ENCODE assay signal across 1 cellular context in genomic region chr20:33401042-33401921, GRCh38.
TF ChIP-seq lines count a peak whose summit lies in the region.

A gene with protein sequence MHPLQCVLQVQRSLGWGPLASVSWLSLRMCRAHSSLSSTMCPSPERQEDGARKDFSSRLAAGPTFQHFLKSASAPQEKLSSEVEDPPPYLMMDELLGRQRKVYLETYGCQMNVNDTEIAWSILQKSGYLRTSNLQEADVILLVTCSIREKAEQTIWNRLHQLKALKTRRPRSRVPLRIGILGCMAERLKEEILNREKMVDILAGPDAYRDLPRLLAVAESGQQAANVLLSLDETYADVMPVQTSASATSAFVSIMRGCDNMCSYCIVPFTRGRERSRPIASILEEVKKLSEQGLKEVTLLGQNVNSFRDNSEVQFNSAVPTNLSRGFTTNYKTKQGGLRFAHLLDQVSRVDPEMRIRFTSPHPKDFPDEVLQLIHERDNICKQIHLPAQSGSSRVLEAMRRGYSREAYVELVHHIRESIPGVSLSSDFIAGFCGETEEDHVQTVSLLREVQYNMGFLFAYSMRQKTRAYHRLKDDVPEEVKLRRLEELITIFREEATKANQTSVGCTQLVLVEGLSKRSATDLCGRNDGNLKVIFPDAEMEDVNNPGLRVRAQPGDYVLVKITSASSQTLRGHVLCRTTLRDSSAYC (minus strand): TSS chr20:33401519. CDS start chr20:33397064, 4,455 bp downstream.

TF ChIP-seq in HepG2, 621 proteins besides CTCF, POLR2A, EP300 and RAD21 (continued from another document and continues in another):
- TF ChIP-seq THYN1 (CRISPR knock-in tag; IDR thresholded peaks at IDR 0.05; ENCODE audit: borderline replicate concordance, low read depth) = peak; percentile 97
- peak; percentile 87; the same call in 1 of the 2 replicates for TF ChIP-seq ZNF253 (CRISPR knock-in tag; IDR thresholded peaks at IDR 0.05; ENCODE audit: borderline replicate concordance)
- TF ChIP-seq ZBTB38 (CRISPR knock-in tag; IDR thresholded peaks at IDR 0.05) = peak; percentile 97
- TF ChIP-seq, protein P1, sequence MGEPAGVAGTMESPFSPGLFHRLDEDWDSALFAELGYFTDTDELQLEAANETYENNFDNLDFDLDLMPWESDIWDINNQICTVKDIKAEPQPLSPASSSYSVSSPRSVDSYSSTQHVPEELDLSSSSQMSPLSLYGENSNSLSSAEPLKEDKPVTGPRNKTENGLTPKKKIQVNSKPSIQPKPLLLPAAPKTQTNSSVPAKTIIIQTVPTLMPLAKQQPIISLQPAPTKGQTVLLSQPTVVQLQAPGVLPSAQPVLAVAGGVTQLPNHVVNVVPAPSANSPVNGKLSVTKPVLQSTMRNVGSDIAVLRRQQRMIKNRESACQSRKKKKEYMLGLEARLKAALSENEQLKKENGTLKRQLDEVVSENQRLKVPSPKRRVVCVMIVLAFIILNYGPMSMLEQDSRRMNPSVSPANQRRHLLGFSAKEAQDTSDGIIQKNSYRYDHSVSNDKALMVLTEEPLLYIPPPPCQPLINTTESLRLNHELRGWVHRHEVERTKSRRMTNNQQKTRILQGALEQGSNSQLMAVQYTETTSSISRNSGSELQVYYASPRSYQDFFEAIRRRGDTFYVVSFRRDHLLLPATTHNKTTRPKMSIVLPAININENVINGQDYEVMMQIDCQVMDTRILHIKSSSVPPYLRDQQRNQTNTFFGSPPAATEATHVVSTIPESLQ (CRISPR knock-in tag; conservative IDR thresholded peaks at IDR 0.05) = peak; percentile 97; the same call in 1 of the 2 replicates
- TF ChIP-seq CREM (IDR thresholded peaks at IDR 0.05) = peak; percentile 85
- TF ChIP-seq CREM (CRISPR knock-in tag; IDR thresholded peaks at IDR 0.05) = peak; percentile 67; the same call in 1 of the 2 replicates
- peak; percentile 44 for TF ChIP-seq PCBP2 (optimal IDR thresholded peaks at IDR 0.05; ENCODE audit: low read depth, low read length, poor library complexity, severe bottlenecking)
- TF ChIP-seq, protein P2, sequence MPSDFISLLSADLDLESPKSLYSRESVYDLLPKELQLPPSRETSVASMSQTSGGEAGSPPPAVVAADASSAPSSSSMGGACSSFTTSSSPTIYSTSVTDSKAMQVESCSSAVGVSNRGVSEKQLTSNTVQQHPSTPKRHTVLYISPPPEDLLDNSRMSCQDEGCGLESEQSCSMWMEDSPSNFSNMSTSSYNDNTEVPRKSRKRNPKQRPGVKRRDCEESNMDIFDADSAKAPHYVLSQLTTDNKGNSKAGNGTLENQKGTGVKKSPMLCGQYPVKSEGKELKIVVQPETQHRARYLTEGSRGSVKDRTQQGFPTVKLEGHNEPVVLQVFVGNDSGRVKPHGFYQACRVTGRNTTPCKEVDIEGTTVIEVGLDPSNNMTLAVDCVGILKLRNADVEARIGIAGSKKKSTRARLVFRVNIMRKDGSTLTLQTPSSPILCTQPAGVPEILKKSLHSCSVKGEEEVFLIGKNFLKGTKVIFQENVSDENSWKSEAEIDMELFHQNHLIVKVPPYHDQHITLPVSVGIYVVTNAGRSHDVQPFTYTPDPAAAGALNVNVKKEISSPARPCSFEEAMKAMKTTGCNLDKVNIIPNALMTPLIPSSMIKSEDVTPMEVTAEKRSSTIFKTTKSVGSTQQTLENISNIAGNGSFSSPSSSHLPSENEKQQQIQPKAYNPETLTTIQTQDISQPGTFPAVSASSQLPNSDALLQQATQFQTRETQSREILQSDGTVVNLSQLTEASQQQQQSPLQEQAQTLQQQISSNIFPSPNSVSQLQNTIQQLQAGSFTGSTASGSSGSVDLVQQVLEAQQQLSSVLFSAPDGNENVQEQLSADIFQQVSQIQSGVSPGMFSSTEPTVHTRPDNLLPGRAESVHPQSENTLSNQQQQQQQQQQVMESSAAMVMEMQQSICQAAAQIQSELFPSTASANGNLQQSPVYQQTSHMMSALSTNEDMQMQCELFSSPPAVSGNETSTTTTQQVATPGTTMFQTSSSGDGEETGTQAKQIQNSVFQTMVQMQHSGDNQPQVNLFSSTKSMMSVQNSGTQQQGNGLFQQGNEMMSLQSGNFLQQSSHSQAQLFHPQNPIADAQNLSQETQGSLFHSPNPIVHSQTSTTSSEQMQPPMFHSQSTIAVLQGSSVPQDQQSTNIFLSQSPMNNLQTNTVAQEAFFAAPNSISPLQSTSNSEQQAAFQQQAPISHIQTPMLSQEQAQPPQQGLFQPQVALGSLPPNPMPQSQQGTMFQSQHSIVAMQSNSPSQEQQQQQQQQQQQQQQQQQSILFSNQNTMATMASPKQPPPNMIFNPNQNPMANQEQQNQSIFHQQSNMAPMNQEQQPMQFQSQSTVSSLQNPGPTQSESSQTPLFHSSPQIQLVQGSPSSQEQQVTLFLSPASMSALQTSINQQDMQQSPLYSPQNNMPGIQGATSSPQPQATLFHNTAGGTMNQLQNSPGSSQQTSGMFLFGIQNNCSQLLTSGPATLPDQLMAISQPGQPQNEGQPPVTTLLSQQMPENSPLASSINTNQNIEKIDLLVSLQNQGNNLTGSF (CRISPR knock-in tag; IDR thresholded peaks at IDR 0.05) = peak; percentile 93; the same call in 1 of the 2 replicates
- peak; percentile 87 for TF ChIP-seq HNRNPLL (IDR thresholded peaks at IDR 0.05; ENCODE audit: low read depth, low read length, poor library complexity, severe bottlenecking)
- TF ChIP-seq MXD4 (CRISPR knock-in tag; IDR thresholded peaks at IDR 0.05) = peak; percentile 99
- TF ChIP-seq, protein P3, sequence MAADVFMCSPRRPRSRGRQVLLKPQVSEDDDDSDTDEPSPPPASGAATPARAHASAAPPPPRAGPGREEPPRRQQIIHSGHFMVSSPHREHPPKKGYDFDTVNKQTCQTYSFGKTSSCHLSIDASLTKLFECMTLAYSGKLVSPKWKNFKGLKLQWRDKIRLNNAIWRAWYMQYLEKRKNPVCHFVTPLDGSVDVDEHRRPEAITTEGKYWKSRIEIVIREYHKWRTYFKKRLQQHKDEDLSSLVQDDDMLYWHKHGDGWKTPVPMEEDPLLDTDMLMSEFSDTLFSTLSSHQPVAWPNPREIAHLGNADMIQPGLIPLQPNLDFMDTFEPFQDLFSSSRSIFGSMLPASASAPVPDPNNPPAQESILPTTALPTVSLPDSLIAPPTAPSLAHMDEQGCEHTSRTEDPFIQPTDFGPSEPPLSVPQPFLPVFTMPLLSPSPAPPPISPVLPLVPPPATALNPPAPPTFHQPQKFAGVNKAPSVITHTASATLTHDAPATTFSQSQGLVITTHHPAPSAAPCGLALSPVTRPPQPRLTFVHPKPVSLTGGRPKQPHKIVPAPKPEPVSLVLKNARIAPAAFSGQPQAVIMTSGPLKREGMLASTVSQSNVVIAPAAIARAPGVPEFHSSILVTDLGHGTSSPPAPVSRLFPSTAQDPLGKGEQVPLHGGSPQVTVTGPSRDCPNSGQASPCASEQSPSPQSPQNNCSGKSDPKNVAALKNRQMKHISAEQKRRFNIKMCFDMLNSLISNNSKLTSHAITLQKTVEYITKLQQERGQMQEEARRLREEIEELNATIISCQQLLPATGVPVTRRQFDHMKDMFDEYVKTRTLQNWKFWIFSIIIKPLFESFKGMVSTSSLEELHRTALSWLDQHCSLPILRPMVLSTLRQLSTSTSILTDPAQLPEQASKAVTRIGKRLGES (CRISPR knock-in tag; IDR thresholded peaks at IDR 0.05; ENCODE audit: borderline replicate concordance) = peak; percentile 58; the same call in 1 of the 2 replicates
- TF ChIP-seq RARG (CRISPR knock-in tag; IDR thresholded peaks at IDR 0.05; ENCODE audit: low read depth) = 0 out of 2 replicates have a peak, but pooled peaks have one; percentile 78
- peak; percentile 96 for TF ChIP-seq ZBTB7A (CRISPR knock-in tag; IDR thresholded peaks at IDR 0.05)
- TF ChIP-seq, protein P4, sequence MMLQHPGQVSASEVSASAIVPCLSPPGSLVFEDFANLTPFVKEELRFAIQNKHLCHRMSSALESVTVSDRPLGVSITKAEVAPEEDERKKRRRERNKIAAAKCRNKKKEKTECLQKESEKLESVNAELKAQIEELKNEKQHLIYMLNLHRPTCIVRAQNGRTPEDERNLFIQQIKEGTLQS (CRISPR knock-in tag; IDR thresholded peaks at IDR 0.05) = peak; percentile 80; the same call in 1 of the 2 replicates
- TF ChIP-seq CENPX (CRISPR knock-in tag; IDR thresholded peaks at IDR 0.05) = no peak
- no peak; the same call in none of the 2 replicates for TF ChIP-seq MYNN (CRISPR knock-in tag; IDR thresholded peaks at IDR 0.05; ENCODE audit: low read depth)
- peak; percentile 98 for TF ChIP-seq ZNF205 (CRISPR knock-in tag; IDR thresholded peaks at IDR 0.05)
- TF ChIP-seq POLR2AphosphoS2 (IDR thresholded peaks at IDR 0.05; ENCODE audit: low read depth, low read length) = peak; percentile 77; the same call in 1 of the 2 replicates
- TF ChIP-seq MTA1 (CRISPR knock-in tag; IDR thresholded peaks at IDR 0.05; ENCODE audit: borderline replicate concordance) = peak; percentile 99
- TF ChIP-seq GABPB1 (CRISPR knock-in tag; IDR thresholded peaks at IDR 0.05) = peak; percentile 100
- peak; percentile 84 for TF ChIP-seq NCOA2 (CRISPR knock-in tag; IDR thresholded peaks at IDR 0.05)
- TF ChIP-seq ZNF318 (CRISPR knock-in tag; IDR thresholded peaks at IDR 0.05) = peak; percentile 92; the same call in 1 of the 2 replicates
- TF ChIP-seq, protein P5, sequence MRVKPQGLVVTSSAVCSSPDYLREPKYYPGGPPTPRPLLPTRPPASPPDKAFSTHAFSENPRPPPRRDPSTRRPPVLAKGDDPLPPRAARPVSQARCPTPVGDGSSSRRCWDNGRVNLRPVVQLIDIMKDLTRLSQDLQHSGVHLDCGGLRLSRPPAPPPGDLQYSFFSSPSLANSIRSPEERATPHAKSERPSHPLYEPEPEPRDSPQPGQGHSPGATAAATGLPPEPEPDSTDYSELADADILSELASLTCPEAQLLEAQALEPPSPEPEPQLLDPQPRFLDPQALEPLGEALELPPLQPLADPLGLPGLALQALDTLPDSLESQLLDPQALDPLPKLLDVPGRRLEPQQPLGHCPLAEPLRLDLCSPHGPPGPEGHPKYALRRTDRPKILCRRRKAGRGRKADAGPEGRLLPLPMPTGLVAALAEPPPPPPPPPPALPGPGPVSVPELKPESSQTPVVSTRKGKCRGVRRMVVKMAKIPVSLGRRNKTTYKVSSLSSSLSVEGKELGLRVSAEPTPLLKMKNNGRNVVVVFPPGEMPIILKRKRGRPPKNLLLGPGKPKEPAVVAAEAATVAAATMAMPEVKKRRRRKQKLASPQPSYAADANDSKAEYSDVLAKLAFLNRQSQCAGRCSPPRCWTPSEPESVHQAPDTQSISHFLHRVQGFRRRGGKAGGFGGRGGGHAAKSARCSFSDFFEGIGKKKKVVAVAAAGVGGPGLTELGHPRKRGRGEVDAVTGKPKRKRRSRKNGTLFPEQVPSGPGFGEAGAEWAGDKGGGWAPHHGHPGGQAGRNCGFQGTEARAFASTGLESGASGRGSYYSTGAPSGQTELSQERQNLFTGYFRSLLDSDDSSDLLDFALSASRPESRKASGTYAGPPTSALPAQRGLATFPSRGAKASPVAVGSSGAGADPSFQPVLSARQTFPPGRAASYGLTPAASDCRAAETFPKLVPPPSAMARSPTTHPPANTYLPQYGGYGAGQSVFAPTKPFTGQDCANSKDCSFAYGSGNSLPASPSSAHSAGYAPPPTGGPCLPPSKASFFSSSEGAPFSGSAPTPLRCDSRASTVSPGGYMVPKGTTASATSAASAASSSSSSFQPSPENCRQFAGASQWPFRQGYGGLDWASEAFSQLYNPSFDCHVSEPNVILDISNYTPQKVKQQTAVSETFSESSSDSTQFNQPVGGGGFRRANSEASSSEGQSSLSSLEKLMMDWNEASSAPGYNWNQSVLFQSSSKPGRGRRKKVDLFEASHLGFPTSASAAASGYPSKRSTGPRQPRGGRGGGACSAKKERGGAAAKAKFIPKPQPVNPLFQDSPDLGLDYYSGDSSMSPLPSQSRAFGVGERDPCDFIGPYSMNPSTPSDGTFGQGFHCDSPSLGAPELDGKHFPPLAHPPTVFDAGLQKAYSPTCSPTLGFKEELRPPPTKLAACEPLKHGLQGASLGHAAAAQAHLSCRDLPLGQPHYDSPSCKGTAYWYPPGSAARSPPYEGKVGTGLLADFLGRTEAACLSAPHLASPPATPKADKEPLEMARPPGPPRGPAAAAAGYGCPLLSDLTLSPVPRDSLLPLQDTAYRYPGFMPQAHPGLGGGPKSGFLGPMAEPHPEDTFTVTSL (CRISPR knock-in tag; IDR thresholded peaks at IDR 0.05; ENCODE audit: borderline replicate concordance) = peak; percentile 81
